ENCODE assay signal across 8 cellular contexts in the genomic region with DNA sequence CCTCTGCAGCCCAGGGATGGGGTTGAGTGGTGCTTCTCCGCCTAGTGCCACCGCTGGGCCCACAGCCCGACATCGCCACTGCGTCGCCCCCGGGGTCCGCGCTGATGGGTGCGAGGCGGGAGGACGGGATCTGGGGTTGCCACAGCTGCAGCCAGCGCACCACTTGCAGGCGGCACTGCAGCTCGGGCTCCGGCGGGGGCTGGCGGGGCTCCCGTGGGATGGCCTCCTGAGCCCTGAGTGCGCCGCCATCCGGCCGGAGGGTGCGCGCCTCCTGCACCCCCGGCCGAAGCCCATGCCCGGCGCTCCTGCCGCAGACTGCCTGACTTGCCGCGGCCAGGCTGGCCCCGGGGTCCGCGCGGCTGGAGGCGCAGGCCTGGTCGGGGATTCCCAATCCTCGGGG. TPM values are rescaled to one million over a fixed set of nuclear protein-coding genes. Genes with fewer than 3 reads are reported as not detected.
A peak's percentile ranks its signal among the peaks of the same experiment; 100 is the strongest.
DNase-seq lines count a peak whose midpoint lies in the region; ATAC-seq, FAIRE-seq and TF ChIP-seq lines count a peak whose summit lies in the region.
"Not testable (repeated sequence)": the region's sequence is repeated elsewhere in the genome, so short reads cannot be mapped to it uniquely, and the experiment has no call there.

No MANE protein-coding gene starts in this region.

- H3K79me2 ChIP-seq in HepG2 (ENCODE audit: insufficient read depth, low read length), result not testable (repeated sequence)

- TF ChIP-seq POLR2A in HepG2 (IDR thresholded peaks at IDR 0.05; ENCODE audit: insufficient read depth in 1 of 2, low read depth in 2 of 2, low read length in 2 of 2), result peak in 1 of 2 experiments; percentile 34; a peak in 3 of 4 replicates

- H3K4me3 ChIP-seq in AG04449 (ENCODE audit: low read depth, low read length) (peak overlapping the region; percentile 62), MG63 (peak overlapping the region; percentile 86), HepG2 (replicated peaks in 1 of 3; ENCODE audit: insufficient read depth in 1 of 3, low read depth in 2 of 3, low read length in 3 of 3) (peak overlapping the region; percentile 83 to 97 (median 95); a peak in 5 of 6 replicates), skeletal muscle tissue (ENCODE audit: low read length in 3 of 3) (peak overlapping the region in 2 of 3 donors; percentile 79 to 80)
- H3K4me3 ChIP-seq in endocrine pancreas (ENCODE audit: control insufficient read depth, insufficient read depth, low read length), result not testable (repeated sequence)

- H3K9me3 ChIP-seq in MG63; endocrine pancreas (ENCODE audit: control insufficient read depth, low read length); HepG2 (ENCODE audit: low read length); skeletal muscle tissue (ENCODE audit: control insufficient read depth in 3 of 3, low read length in 3 of 3): not testable (repeated sequence)

- no CpG with 5 or more reads among the region's 39 CpGs for WGBS in HepG2 (ENCODE audit: low lambda C conversion rate)

- peak; percentile 38 for ATAC-seq in GM19328 (IDR thresholded peaks at IDR 0.05; ENCODE audit: unreplicated experiment)
- peak; percentile 28 for ATAC-seq in HG02884 (IDR thresholded peaks at IDR 0.05; ENCODE audit: unreplicated experiment)
- ATAC-seq in HepG2, result peak; percentile 82

- CTCF ChIA-PET in AG04449 (lab: Yijun Ruan, JAX), result interaction anchor here (0.6 to 2.8 kb wide), 32 partner anchors 9 to 555 kb away, joined by 3 to 35 read pairs (median 4); a partner anchor contains a TSS
- CTCF ChIA-PET in HepG2 (lab: Yijun Ruan, JAX; ENCODE audit: low intra/inter-chr PET ratio, low total read pairs), result interaction anchor here (0.6 to 1.8 kb wide), 4 partner anchors 125 to 182 kb away, joined by 3 to 15 read pairs (median 7); a partner anchor contains a TSS

- not testable (repeated sequence) for TF ChIP-seq EP300 in HepG2 (IDR thresholded peaks at IDR 0.05; ENCODE audit: low read depth in 2 of 2, low read length in 2 of 2); HepG2 (CRISPR knock-in tag; IDR thresholded peaks at IDR 0.05; ENCODE audit: borderline replicate concordance)

- in situ Hi-C loops in HepG2 (cut with HindIII; ENCODE audit: extremely low pct_ligation_motif_present, low pct_unique_long_range_greater_than_20kb), result not testable (repeated sequence)

- not testable (repeated sequence) for TF ChIP-seq RAD21 in HepG2 (CRISPR knock-in tag; IDR thresholded peaks at IDR 0.05)

- DNase-seq in AG04449 (ENCODE audit: low read depth, low spot score); HepG2 (ENCODE audit: low spot score): not testable (repeated sequence)
- DNase-seq in MG63, result peak; percentile 50
- peak; percentile 53 to 65 for DNase-seq in activated T-cell treated with anti-CD3 and anti-CD28 coated beads, Interleukin-2, amount 50 U/mL, for 48 hours

- not testable (repeated sequence) for H3K4me1 ChIP-seq in endocrine pancreas (ENCODE audit: control insufficient read depth, insufficient read depth, low read length); HepG2 (ENCODE audit: insufficient read depth, low read length); skeletal muscle tissue (ENCODE audit: control insufficient read depth in 3 of 3, insufficient read depth in 3 of 3, low read length in 3 of 3)

- H3K36me3 ChIP-seq in MG63; endocrine pancreas (ENCODE audit: control insufficient read depth, insufficient read depth, low read length); HepG2 (replicated peaks in 1 of 2; ENCODE audit: control insufficient read depth in 1 of 2, insufficient read depth in 2 of 2, low read length in 2 of 2); skeletal muscle tissue (ENCODE audit: control insufficient read depth in 3 of 3, insufficient read depth in 3 of 3, low read length in 3 of 3): not testable (repeated sequence)

- H3K4me2 ChIP-seq in HepG2 (ENCODE audit: low read depth, low read length), result peak overlapping the region; percentile 100

- peak overlapping the region; percentile 90 for H3K27ac ChIP-seq in HepG2 (ENCODE audit: extremely low read length, insufficient read depth, low read length)
- H3K27ac ChIP-seq in skeletal muscle tissue (ENCODE audit: low read depth, low read length), result not testable (repeated sequence)

- H3K27me3 ChIP-seq in MG63; endocrine pancreas (ENCODE audit: control insufficient read depth, insufficient read depth, low read length); HepG2 (ENCODE audit: control insufficient read depth in 1 of 2, insufficient read depth in 2 of 2, low read length in 2 of 2); skeletal muscle tissue (ENCODE audit: control insufficient read depth in 3 of 3, insufficient read depth in 3 of 3, low read length in 3 of 3): not testable (repeated sequence)

- not testable (repeated sequence) for H4K20me1 ChIP-seq in HepG2 (ENCODE audit: insufficient read depth, low read length)

- peak overlapping the region; percentile 84 for H3K9ac ChIP-seq in endocrine pancreas (ENCODE audit: control insufficient read depth, insufficient read depth, low read length)
- peak overlapping the region; percentile 90 for H3K9ac ChIP-seq in HepG2 (ENCODE audit: insufficient read depth, low read depth, low read length)
- H3K9ac ChIP-seq in skeletal muscle tissue (ENCODE audit: low read depth in 1 of 3, low read length in 3 of 3), result peak overlapping the region in 2 of 3 donors; percentile 79 to 91

- H2AFZ ChIP-seq in HepG2 (ENCODE audit: low read length), result not testable (repeated sequence)

- TF ChIP-seq CTCF in AG04449 (IDR thresholded peaks at IDR 0.05; ENCODE audit: insufficient read depth, low read length, missing control alignments), result not testable (repeated sequence)
- TF ChIP-seq CTCF in HepG2 (CRISPR knock-in tag; IDR thresholded peaks at IDR 0.05), result peak; percentile 42; the same call in 1 of the 2 replicates

- intact Hi-C loops in HepG2 (cut with micrococcal nuclease; ENCODE audit: unreplicated experiment), result loop anchor here (1.0 kb wide), 1 partner anchor 182 kb away; no protein-coding TSS in a partner anchor

- FAIRE-seq in HepG2 (lab: Jason Lieb, UNC), result not testable (repeated sequence)

- not testable (repeated sequence) for BruUV-seq in HepG2 (replicated peaks; lab: Mats Ljungman, UMichigan)

- POLR2A ChIA-PET in AG04449 (lab: Yijun Ruan, JAX), result interaction anchor here (1.1 kb wide), 1 partner anchor 186 kb away, joined by 3 read pairs; no protein-coding TSS in a partner anchor
- POLR2A ChIA-PET in HepG2 (lab: Yijun Ruan, JAX), result interaction anchor here (1.0 kb wide), 1 partner anchor 182 kb away, joined by 3 read pairs; no protein-coding TSS in a partner anchor

RNA-seq across cellular contexts. Expression of a gene that starts 0.5 kb away (rescaled TPM):
- total RNA-seq in MG63 (2014; rRNA removed; shearing (Covaris generic); ENCODE audit: low replicate concordance), result 6.1 and 10.3 TPM in 2 replicates
- total RNA-seq in HepG2 (2016; rRNA removed; fragmentation: Illumina TruSeq; extraction: Trizol) (8.1 and 36.2 TPM in 2 replicates), skeletal muscle tissue (72.0 TPM)
- 24.1 and 28.0 TPM in 2 replicates for total RNA-seq in HepG2 (2016; cell fraction: cytosol; rRNA removed; fragmentation: Illumina TruSeq; extraction: Trizol; ENCODE audit: low read depth)
- 8.7 and 33.4 TPM in 2 replicates for total RNA-seq in HepG2 (2016; cell fraction: insoluble cytoplasmic fraction; rRNA removed; fragmentation: Illumina TruSeq; extraction: Trizol)
- 23.8 and 30.3 TPM in 2 replicates for total RNA-seq in HepG2 (2016; cell fraction: membrane; rRNA removed; fragmentation: Illumina TruSeq; extraction: Trizol)
- 139 and 140 TPM in 2 replicates for total RNA-seq in HepG2 (2016; cell fraction: nucleus; rRNA removed; fragmentation: Illumina TruSeq; extraction: Trizol)
- polyA plus RNA-seq in HepG2 (2011; rRNA removed), result 5.3 and 5.4 TPM in 2 replicates
- 0.48 and 0.99 TPM in 2 replicates for polyA plus RNA-seq in HepG2 (2011; cell fraction: cytosol; rRNA removed)
- 16.9 and 19.9 TPM in 2 replicates for polyA plus RNA-seq in HepG2 (2011; cell fraction: nucleus; rRNA removed)
- polyA plus RNA-seq in HepG2 (2012), result 3.6 and 3.9 TPM in 2 replicates
- polyA plus RNA-seq in HepG2 (2016; cell fraction: cytosol; fragmentation: Illumina TruSeq; extraction: Trizol; ENCODE audit: low read depth), result 0.26 and 0.27 TPM in 2 replicates
- polyA plus RNA-seq in HepG2 (2016; cell fraction: insoluble cytoplasmic fraction; fragmentation: Illumina TruSeq; extraction: Trizol; ENCODE audit: low read depth), result 1.8 and 2.2 TPM in 2 replicates
- polyA plus RNA-seq in HepG2 (2016; cell fraction: membrane; fragmentation: Illumina TruSeq; extraction: Trizol; ENCODE audit: low read depth), result 0.33 and 0.44 TPM in 2 replicates
- polyA plus RNA-seq in HepG2 (2016; cell fraction: nucleus; fragmentation: Illumina TruSeq; extraction: Trizol; ENCODE audit: insufficient read depth, low read depth), result 22.9 and 24.7 TPM in 2 replicates
- 43.8 and 61.8 TPM in 2 replicates for polyA minus RNA-seq in HepG2 (2011; rRNA and poly(A)+ RNA removed; ENCODE audit: low replicate concordance)
- 5.5 and 7.8 TPM in 2 replicates for polyA minus RNA-seq in HepG2 (2011; cell fraction: cytosol; rRNA and poly(A)+ RNA removed)
- polyA minus RNA-seq in HepG2 (2011; cell fraction: nucleus; rRNA and poly(A)+ RNA removed), result 329 and 377 TPM in 2 replicates

RNA-seq across cellular contexts. Expression of a gene that starts 42.6 kb away (rescaled TPM):
- not detected in 2 replicates for total RNA-seq in MG63 (2014; rRNA removed; shearing (Covaris generic); ENCODE audit: low replicate concordance)
- not detected in 2 replicates for total RNA-seq in HepG2 (2016; rRNA removed; fragmentation: Illumina TruSeq; extraction: Trizol)
- not detected in 2 replicates for total RNA-seq in HepG2 (2016; cell fraction: cytosol; rRNA removed; fragmentation: Illumina TruSeq; extraction: Trizol; ENCODE audit: low read depth)
- total RNA-seq in HepG2 (2016; cell fraction: insoluble cytoplasmic fraction; rRNA removed; fragmentation: Illumina TruSeq; extraction: Trizol), result not detected in 2 replicates
- not detected in 2 replicates for total RNA-seq in HepG2 (2016; cell fraction: membrane; rRNA removed; fragmentation: Illumina TruSeq; extraction: Trizol)
- not detected in 2 replicates for total RNA-seq in HepG2 (2016; cell fraction: nucleus; rRNA removed; fragmentation: Illumina TruSeq; extraction: Trizol)
- not detected in 2 replicates for polyA plus RNA-seq in HepG2 (2011; rRNA removed)
- not detected in 2 replicates for polyA plus RNA-seq in HepG2 (2011; cell fraction: cytosol; rRNA removed)
- polyA plus RNA-seq in HepG2 (2011; cell fraction: nucleus; rRNA removed), result not detected in 2 replicates
- polyA plus RNA-seq in HepG2 (2012), result not detected in 2 replicates
- polyA plus RNA-seq in HepG2 (2016; cell fraction: cytosol; fragmentation: Illumina TruSeq; extraction: Trizol; ENCODE audit: low read depth), result not detected in 2 replicates
- not detected in 2 replicates for polyA plus RNA-seq in HepG2 (2016; cell fraction: insoluble cytoplasmic fraction; fragmentation: Illumina TruSeq; extraction: Trizol; ENCODE audit: low read depth)
- not detected in 2 replicates for polyA plus RNA-seq in HepG2 (2016; cell fraction: membrane; fragmentation: Illumina TruSeq; extraction: Trizol; ENCODE audit: low read depth)
- polyA plus RNA-seq in HepG2 (2016; cell fraction: nucleus; fragmentation: Illumina TruSeq; extraction: Trizol; ENCODE audit: insufficient read depth, low read depth), result not detected in 2 replicates
- polyA minus RNA-seq in HepG2 (2011; rRNA and poly(A)+ RNA removed; ENCODE audit: low replicate concordance), result not detected in 2 replicates
- not detected in 2 replicates for polyA minus RNA-seq in HepG2 (2011; cell fraction: cytosol; rRNA and poly(A)+ RNA removed)
- polyA minus RNA-seq in HepG2 (2011; cell fraction: nucleus; rRNA and poly(A)+ RNA removed), result not detected in 2 replicates
- 7.8 TPM for total RNA-seq in skeletal muscle tissue

Comparison
In these comparisons a context has a peak if more than half of its experiments do, and no peak if none do; other contexts are left out.
1. ATAC-seq: peak in every context shown above with its lines; median percentile 82 in HepG2; 38 in GM19328; 28 in HG02884.